In genomic region chr2:15766303-15766861, GRCh38 we compare ENCODE assay signal across 1 cellular context.
TF ChIP-seq lines count a peak whose summit lies in the region.

No MANE protein-coding gene starts in this region.

TF ChIP-seq in HepG2, 621 proteins besides CTCF, POLR2A, EP300 and RAD21 (continued from another document and continues in another):
- no peak for TF ChIP-seq ZNF766 (CRISPR knock-in tag; IDR thresholded peaks at IDR 0.05; ENCODE audit: borderline replicate concordance)
- peak; percentile 80 for TF ChIP-seq HIVEP1 (CRISPR knock-in tag; IDR thresholded peaks at IDR 0.05)
- no peak for TF ChIP-seq NFRKB (IDR thresholded peaks at IDR 0.05)
- TF ChIP-seq ESRRA (CRISPR knock-in tag; IDR thresholded peaks at IDR 0.05; ENCODE audit: low read depth) = peak; percentile 79
- TF ChIP-seq SP4 (CRISPR knock-in tag; IDR thresholded peaks at IDR 0.05) = peak; percentile 68
- TF ChIP-seq HHEX (CRISPR knock-in tag; IDR thresholded peaks at IDR 0.05) = peak; percentile 100
- TF ChIP-seq UBTF (CRISPR knock-in tag; IDR thresholded peaks at IDR 0.05) = 0 out of 2 replicates have a peak, but pooled peaks have one; percentile 53
- TF ChIP-seq TCF12 (IDR thresholded peaks at IDR 0.05) = no peak
- peak; percentile 81; the same call in 1 of the 2 replicates for TF ChIP-seq TCF12 (CRISPR knock-in tag; IDR thresholded peaks at IDR 0.05)
- TF ChIP-seq TEAD3 (CRISPR knock-in tag; optimal IDR thresholded peaks at IDR 0.05; ENCODE audit: borderline replicate concordance) = peak; percentile 72
- TF ChIP-seq, protein P1, sequence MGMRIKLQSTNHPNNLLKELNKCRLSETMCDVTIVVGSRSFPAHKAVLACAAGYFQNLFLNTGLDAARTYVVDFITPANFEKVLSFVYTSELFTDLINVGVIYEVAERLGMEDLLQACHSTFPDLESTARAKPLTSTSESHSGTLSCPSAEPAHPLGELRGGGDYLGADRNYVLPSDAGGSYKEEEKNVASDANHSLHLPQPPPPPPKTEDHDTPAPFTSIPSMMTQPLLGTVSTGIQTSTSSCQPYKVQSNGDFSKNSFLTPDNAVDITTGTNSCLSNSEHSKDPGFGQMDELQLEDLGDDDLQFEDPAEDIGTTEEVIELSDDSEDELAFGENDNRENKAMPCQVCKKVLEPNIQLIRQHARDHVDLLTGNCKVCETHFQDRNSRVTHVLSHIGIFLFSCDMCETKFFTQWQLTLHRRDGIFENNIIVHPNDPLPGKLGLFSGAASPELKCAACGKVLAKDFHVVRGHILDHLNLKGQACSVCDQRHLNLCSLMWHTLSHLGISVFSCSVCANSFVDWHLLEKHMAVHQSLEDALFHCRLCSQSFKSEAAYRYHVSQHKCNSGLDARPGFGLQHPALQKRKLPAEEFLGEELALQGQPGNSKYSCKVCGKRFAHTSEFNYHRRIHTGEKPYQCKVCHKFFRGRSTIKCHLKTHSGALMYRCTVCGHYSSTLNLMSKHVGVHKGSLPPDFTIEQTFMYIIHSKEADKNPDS (CRISPR knock-in tag; IDR thresholded peaks at IDR 0.05) = no peak
- peak; percentile 35; the same call in 1 of the 2 replicates for TF ChIP-seq GATAD1 (CRISPR knock-in tag; IDR thresholded peaks at IDR 0.05)
- TF ChIP-seq, protein P2, sequence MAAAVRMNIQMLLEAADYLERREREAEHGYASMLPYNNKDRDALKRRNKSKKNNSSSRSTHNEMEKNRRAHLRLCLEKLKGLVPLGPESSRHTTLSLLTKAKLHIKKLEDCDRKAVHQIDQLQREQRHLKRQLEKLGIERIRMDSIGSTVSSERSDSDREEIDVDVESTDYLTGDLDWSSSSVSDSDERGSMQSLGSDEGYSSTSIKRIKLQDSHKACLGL (CRISPR knock-in tag; IDR thresholded peaks at IDR 0.05) = no peak
- no peak for TF ChIP-seq HMGA1 (CRISPR knock-in tag; conservative IDR thresholded peaks at IDR 0.05)
- 0 out of 2 replicates have a peak, but pooled peaks have one; percentile 60 for TF ChIP-seq ZMAT3 (CRISPR knock-in tag; conservative IDR thresholded peaks at IDR 0.05)
- TF ChIP-seq RCOR2 (CRISPR knock-in tag; IDR thresholded peaks at IDR 0.05) = peak; percentile 99
- peak; percentile 83; the same call in 1 of the 2 replicates for TF ChIP-seq CBX5 (CRISPR knock-in tag; IDR thresholded peaks at IDR 0.05; ENCODE audit: borderline replicate concordance)
- no peak for TF ChIP-seq BCLAF1 (IDR thresholded peaks at IDR 0.05)
- TF ChIP-seq TAF1 (CRISPR knock-in tag; IDR thresholded peaks at IDR 0.05) = no peak
- no peak for TF ChIP-seq CEBPZ (IDR thresholded peaks at IDR 0.05; ENCODE audit: low read length)
- TF ChIP-seq ZNF788 (CRISPR knock-in tag; IDR thresholded peaks at IDR 0.05; ENCODE audit: borderline replicate concordance) = peak; percentile 58; the same call in 1 of the 2 replicates
- no peak for TF ChIP-seq ZFYVE20 (CRISPR knock-in tag; IDR thresholded peaks at IDR 0.05; ENCODE audit: borderline replicate concordance, low read depth)
- TF ChIP-seq MYNN (CRISPR knock-in tag; IDR thresholded peaks at IDR 0.05; ENCODE audit: low read depth) = 0 out of 2 replicates have a peak, but pooled peaks have one; percentile 25
- TF ChIP-seq CSRNP2 (CRISPR knock-in tag; conservative IDR thresholded peaks at IDR 0.05; ENCODE audit: low read depth) = no peak
- TF ChIP-seq DNMT1 (CRISPR knock-in tag; IDR thresholded peaks at IDR 0.05) = no peak
- no peak for TF ChIP-seq ZNF441 (CRISPR knock-in tag; IDR thresholded peaks at IDR 0.05; ENCODE audit: borderline replicate concordance)
- TF ChIP-seq RBFOX2 (IDR thresholded peaks at IDR 0.05; ENCODE audit: low read depth, low read length) = no peak
- TF ChIP-seq HCFC1 (IDR thresholded peaks at IDR 0.05; ENCODE audit: low read depth, low read length) = no peak
- peak; percentile 54 for TF ChIP-seq IRF2 (CRISPR knock-in tag; IDR thresholded peaks at IDR 0.05)
- no peak for TF ChIP-seq ZNF607 (CRISPR knock-in tag; IDR thresholded peaks at IDR 0.05; ENCODE audit: borderline replicate concordance)
- TF ChIP-seq LCORL (IDR thresholded peaks at IDR 0.05) = no peak
- peak; percentile 77; the same call in 1 of the 2 replicates for TF ChIP-seq LCORL (CRISPR knock-in tag; IDR thresholded peaks at IDR 0.05)
- TF ChIP-seq ZC3H13 (CRISPR knock-in tag; IDR thresholded peaks at IDR 0.05) = no peak
- peak; percentile 30; the same call in 1 of the 2 replicates for TF ChIP-seq ZNF572 (CRISPR knock-in tag; IDR thresholded peaks at IDR 0.05)
- TF ChIP-seq, protein P3, sequence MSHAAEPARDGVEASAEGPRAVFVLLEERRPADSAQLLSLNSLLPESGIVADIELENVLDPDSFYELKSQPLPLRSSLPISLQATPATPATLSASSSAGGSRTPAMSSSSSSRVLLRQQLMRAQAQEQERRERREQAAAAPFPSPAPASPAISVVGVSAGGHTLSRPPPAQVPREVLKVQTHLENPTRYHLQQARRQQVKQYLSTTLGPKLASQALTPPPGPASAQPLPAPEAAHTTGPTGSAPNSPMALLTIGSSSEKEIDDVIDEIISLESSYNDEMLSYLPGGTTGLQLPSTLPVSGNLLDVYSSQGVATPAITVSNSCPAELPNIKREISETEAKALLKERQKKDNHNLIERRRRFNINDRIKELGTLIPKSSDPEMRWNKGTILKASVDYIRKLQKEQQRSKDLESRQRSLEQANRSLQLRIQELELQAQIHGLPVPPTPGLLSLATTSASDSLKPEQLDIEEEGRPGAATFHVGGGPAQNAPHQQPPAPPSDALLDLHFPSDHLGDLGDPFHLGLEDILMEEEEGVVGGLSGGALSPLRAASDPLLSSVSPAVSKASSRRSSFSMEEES (CRISPR knock-in tag; IDR thresholded peaks at IDR 0.05) = peak; percentile 69; the same call in 1 of the 2 replicates
- TF ChIP-seq GABPB1 (CRISPR knock-in tag; IDR thresholded peaks at IDR 0.05) = no peak
- no peak for TF ChIP-seq MAFG (CRISPR knock-in tag; IDR thresholded peaks at IDR 0.05)
- TF ChIP-seq TBP (CRISPR knock-in tag; IDR thresholded peaks at IDR 0.05) = no peak
- peak; percentile 80 for TF ChIP-seq SMAD3 (CRISPR knock-in tag; IDR thresholded peaks at IDR 0.05)
- no peak for TF ChIP-seq SIN3A (IDR thresholded peaks at IDR 0.05; ENCODE audit: borderline replicate concordance, low read depth, low read length)
- no peak for TF ChIP-seq PHB2 (IDR thresholded peaks at IDR 0.05; ENCODE audit: partially characterized antibody)
- no peak for TF ChIP-seq SMC3 (IDR thresholded peaks at IDR 0.05; ENCODE audit: low read length)
- TF ChIP-seq USF2 (IDR thresholded peaks at IDR 0.05; ENCODE audit: low read depth, low read length) = no peak
- no peak for TF ChIP-seq USF2 (CRISPR knock-in tag; IDR thresholded peaks at IDR 0.05; ENCODE audit: borderline replicate concordance)
- no peak for TF ChIP-seq ZNF451 (CRISPR knock-in tag; IDR thresholded peaks at IDR 0.05)
- TF ChIP-seq ZNF33B (CRISPR knock-in tag; IDR thresholded peaks at IDR 0.05) = peak; percentile 68; the same call in 1 of the 2 replicates
- TF ChIP-seq, protein P4, sequence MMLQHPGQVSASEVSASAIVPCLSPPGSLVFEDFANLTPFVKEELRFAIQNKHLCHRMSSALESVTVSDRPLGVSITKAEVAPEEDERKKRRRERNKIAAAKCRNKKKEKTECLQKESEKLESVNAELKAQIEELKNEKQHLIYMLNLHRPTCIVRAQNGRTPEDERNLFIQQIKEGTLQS (CRISPR knock-in tag; IDR thresholded peaks at IDR 0.05) = peak; percentile 61
- no peak for TF ChIP-seq ZNF615 (CRISPR knock-in tag; IDR thresholded peaks at IDR 0.05; ENCODE audit: borderline replicate concordance)
- no peak for TF ChIP-seq EHMT2 (IDR thresholded peaks at IDR 0.05; ENCODE audit: borderline replicate concordance, low read depth, low read length)
- TF ChIP-seq NFE2L1 (CRISPR knock-in tag; IDR thresholded peaks at IDR 0.05; ENCODE audit: borderline replicate concordance) = no peak
- TF ChIP-seq ZNF160 (CRISPR knock-in tag; IDR thresholded peaks at IDR 0.05) = 0 out of 2 replicates have a peak, but pooled peaks have one; percentile 62
- TF ChIP-seq AGO2 (optimal IDR thresholded peaks at IDR 0.05; ENCODE audit: low read depth, low read length) = no peak
- no peak for TF ChIP-seq ARID2 (CRISPR knock-in tag; IDR thresholded peaks at IDR 0.05; ENCODE audit: borderline replicate concordance)
- no peak for TF ChIP-seq WIZ (CRISPR knock-in tag; IDR thresholded peaks at IDR 0.05)
- TF ChIP-seq PCBP2 (optimal IDR thresholded peaks at IDR 0.05; ENCODE audit: low read depth, low read length, poor library complexity, severe bottlenecking) = no peak
- no peak for TF ChIP-seq NONO (IDR thresholded peaks at IDR 0.05)
- peak; percentile 91 for TF ChIP-seq NONO (CRISPR knock-in tag; conservative IDR thresholded peaks at IDR 0.05)
